1 cellular context compared by ENCODE assay signal in the genomic region with DNA sequence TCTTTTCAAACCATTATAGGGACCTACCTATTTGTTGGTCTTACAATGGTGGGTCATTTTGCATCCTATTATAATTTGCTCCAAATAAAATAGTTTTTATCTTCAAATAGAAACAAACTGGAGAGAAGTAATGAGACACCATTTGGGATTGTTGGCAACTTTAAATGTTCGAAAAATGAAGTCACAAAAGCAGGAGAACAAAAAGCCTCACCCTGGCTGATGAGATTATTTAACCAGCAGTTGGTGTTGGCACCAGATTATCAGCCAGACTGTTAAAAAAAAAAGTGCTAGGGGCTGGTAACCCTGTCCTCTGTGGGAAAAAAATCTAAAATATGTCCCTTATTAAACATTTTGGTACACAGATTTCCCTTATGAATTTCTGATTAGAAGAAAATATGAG.
TF ChIP-seq lines count a peak whose summit lies in the region.

No MANE protein-coding gene starts in this region.

TF ChIP-seq in GM23338, 12 proteins besides CTCF, POLR2A, EP300 and RAD21 (continued from another document):
- TF ChIP-seq, protein P1, sequence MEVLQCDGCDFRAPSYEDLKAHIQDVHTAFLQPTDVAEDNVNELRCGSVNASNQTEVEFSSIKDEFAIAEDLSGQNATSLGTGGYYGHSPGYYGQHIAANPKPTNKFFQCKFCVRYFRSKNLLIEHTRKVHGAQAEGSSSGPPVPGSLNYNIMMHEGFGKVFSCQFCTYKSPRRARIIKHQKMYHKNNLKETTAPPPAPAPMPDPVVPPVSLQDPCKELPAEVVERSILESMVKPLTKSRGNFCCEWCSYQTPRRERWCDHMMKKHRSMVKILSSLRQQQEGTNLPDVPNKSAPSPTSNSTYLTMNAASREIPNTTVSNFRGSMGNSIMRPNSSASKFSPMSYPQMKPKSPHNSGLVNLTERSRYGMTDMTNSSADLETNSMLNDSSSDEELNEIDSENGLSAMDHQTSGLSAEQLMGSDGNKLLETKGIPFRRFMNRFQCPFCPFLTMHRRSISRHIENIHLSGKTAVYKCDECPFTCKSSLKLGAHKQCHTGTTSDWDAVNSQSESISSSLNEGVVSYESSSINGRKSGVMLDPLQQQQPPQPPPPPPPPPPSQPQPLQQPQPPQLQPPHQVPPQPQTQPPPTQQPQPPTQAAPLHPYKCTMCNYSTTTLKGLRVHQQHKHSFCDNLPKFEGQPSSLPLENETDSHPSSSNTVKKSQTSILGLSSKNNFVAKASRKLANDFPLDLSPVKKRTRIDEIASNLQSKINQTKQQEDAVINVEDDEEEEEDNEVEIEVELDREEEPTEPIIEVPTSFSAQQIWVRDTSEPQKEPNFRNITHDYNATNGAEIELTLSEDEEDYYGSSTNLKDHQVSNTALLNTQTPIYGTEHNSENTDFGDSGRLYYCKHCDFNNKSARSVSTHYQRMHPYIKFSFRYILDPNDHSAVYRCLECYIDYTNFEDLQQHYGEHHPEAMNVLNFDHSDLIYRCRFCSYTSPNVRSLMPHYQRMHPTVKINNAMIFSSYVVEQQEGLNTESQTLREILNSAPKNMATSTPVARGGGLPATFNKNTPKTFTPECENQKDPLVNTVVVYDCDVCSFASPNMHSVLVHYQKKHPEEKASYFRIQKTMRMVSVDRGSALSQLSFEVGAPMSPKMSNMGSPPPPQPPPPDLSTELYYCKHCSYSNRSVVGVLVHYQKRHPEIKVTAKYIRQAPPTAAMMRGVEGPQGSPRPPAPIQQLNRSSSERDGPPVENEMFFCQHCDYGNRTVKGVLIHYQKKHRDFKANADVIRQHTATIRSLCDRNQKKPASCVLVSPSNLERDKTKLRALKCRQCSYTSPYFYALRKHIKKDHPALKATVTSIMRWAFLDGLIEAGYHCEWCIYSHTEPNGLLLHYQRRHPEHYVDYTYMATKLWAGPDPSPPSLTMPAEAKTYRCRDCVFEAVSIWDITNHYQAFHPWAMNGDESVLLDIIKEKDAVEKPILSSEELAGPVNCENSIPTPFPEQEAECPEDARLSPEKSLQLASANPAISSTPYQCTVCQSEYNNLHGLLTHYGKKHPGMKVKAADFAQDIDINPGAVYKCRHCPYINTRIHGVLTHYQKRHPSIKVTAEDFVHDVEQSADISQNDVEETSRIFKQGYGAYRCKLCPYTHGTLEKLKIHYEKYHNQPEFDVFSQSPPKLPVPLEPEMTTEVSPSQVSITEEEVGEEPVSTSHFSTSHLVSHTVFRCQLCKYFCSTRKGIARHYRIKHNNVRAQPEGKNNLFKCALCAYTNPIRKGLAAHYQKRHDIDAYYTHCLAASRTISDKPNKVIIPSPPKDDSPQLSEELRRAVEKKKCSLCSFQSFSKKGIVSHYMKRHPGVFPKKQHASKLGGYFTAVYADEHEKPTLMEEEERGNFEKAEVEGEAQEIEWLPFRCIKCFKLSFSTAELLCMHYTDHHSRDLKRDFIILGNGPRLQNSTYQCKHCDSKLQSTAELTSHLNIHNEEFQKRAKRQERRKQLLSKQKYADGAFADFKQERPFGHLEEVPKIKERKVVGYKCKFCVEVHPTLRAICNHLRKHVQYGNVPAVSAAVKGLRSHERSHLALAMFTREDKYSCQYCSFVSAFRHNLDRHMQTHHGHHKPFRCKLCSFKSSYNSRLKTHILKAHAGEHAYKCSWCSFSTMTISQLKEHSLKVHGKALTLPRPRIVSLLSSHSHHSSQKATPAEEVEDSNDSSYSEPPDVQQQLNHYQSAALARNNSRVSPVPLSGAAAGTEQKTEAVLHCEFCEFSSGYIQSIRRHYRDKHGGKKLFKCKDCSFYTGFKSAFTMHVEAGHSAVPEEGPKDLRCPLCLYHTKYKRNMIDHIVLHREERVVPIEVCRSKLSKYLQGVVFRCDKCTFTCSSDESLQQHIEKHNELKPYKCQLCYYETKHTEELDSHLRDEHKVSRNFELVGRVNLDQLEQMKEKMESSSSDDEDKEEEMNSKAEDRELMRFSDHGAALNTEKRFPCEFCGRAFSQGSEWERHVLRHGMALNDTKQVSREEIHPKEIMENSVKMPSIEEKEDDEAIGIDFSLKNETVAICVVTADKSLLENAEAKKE (CRISPR knock-in tag; IDR thresholded peaks at IDR 0.05), result no peak
TF ChIP-seq in GM23338: peak in this region for 0.
